Comparison of ENCODE assay signal across 31 cellular contexts in the genomic region with DNA sequence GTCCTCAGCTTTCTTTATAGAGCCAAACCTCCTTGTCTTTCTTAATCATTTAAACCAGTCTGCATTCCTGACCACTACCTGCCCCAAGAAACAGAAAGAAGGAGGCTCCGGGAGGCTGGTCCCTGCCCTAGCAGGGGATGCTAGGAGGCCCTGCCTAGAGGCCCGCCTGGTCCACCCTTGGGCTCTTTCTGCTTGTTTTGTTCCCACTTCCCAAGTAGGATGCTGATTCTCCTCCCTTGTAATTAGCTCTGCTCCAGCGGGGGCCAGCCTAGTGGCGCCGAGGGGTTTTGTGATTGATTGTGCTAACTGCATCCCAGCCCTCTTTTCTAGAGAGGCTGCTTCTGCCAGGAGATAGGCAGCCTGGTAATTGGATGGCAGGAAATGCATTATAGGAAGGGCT.
"Had no signal": no experiment of that assay in that cellular context is flagged by ENCODE, and none has a peak within 500 bp of the region (broad histone marks: within the 10 kb centered on the region; RNA-seq: fewer than 3 reads in every experiment).

No MANE protein-coding gene starts in this region.

- H3K9me3 ChIP-seq: ascending aorta, breast epithelium had no signal

- H3K27ac ChIP-seq: ascending aorta, breast epithelium, PC-9, RWPE1 had no signal

- H3K4me2 ChIP-seq: PC-9 had no signal

- H3K4me3 ChIP-seq: ascending aorta, breast epithelium, PC-9 had no signal

- ATAC-seq: activated CD4-positive, alpha-beta T cell treated with anti-CD3 and anti-CD28 coated beads for 36 hours; activated CD4-positive, CD25-positive, alpha-beta regulatory T cell treated with anti-CD3 and anti-CD28 coated beads, Interleukin-2, amount 50 U/mL, for 24 hours; activated CD8-positive, alpha-beta T cell treated with anti-CD3 and anti-CD28 coated beads, Interleukin-2, amount 10 ng/mL, durations not matched to agents 7 days and 5 days; Right ventricle myocardium inferior; WTC11 had no signal

- H3K4me1 Mint-ChIP-seq: activated CD4-positive, alpha-beta T cell treated with anti-CD3 and anti-CD28 coated beads for 36 hours; activated CD4-positive, alpha-beta T cell treated with anti-CD3 and anti-CD28 coated beads, Interleukin-2, amount 10 ng/mL, durations not matched to agents 7 days and 5 days; activated naive CD4-positive, alpha-beta T cell treated with anti-CD3 and anti-CD28 coated beads, Interleukin-2, amount 50 U/mL, for 24 hours; activated naive CD8-positive, alpha-beta T cell treated with anti-CD3 and anti-CD28 coated beads, Interleukin-2, amount 10 ng/mL, durations not matched to agents 7 days and 5 days; IgD-negative memory B cell had no signal

- DNase-seq: activated CD4-positive, alpha-beta T cell treated with anti-CD3 and anti-CD28 coated beads for 36 hours; activated CD4-positive, alpha-beta T cell treated with anti-CD3 and anti-CD28 coated beads, Interleukin-2, amount 10 ng/mL, durations not matched to agents 7 days and 5 days; activated CD4-positive, alpha-beta T cell treated with anti-CD3 and anti-CD28 coated beads, Interleukin-2, amount 50 U/mL, for 48 hours; activated CD8-positive, alpha-beta T cell treated with anti-CD3 and anti-CD28 coated beads, Interleukin-2, amount 10 ng/mL, durations not matched to agents 7 days and 5 days; activated gamma-delta T cell; activated naive CD4-positive, alpha-beta T cell treated with Interleukin-2 at 50 U/mL for 16 hours; activated naive CD8-positive, alpha-beta T cell treated with anti-CD3 and anti-CD28 coated beads, Interleukin-2, amount 10 ng/mL, durations not matched to agents 7 days and 5 days; activated T-cell treated with anti-CD3 and anti-CD28 coated beads, Interleukin-2, amount 50 U/mL, for 24 hours; amygdala; Karpas-422; KBM-7; NCI-H1105; NCI-H1417 treated with DMSO at 0.1 percent for 48 hours; NCI-H187 treated with DMSO at 0.1 percent for 48 hours; NCI-H2081 treated with DMSO at 0.1 percent for 48 hours; NCI-H2171; NCI-H226; NCI-H524 treated with DMSO at 0.1 percent for 48 hours; NCI-H748 treated with DMSO at 0.1 percent for 48 hours; NK-92 treated with Interleukin-12 subunit alpha and Interleukin-12 subunit beta, amount 100 ng/mL, for 24 hours; PC-9; SIG-M5 had no signal

- H2AFZ ChIP-seq: PC-9 had no signal

- H3K9me3 Mint-ChIP-seq: activated CD4-positive, alpha-beta T cell treated with anti-CD3 and anti-CD28 coated beads, Interleukin-2, amount 10 ng/mL, durations not matched to agents 7 days and 5 days; activated naive CD4-positive, alpha-beta T cell treated with anti-CD3 and anti-CD28 coated beads, Interleukin-2, amount 50 U/mL, for 24 hours; activated naive CD8-positive, alpha-beta T cell treated with anti-CD3 and anti-CD28 coated beads, Interleukin-2, amount 10 ng/mL, durations not matched to agents 7 days and 5 days; activated T-cell treated with anti-CD3 and anti-CD28 coated beads, Interleukin-2, amount 50 U/mL, for 24 hours; activated T-helper 2 cell treated with anti-CD3 and anti-CD28 coated beads, Interferon-gamma antibody, Interleukin-2, Interleukin-4, amounts not matched to agents 10 μg/mL and 5 μg/mL and 100 μg/mL, durations not matched to agents 14 hours and 24 hours and 36 hours; WTC11 had no signal

- H3K4me1 ChIP-seq: ascending aorta, breast epithelium had no signal

- H3K36me3 ChIP-seq: ascending aorta, breast epithelium had no signal

- H3K27me3 ChIP-seq: ascending aorta, breast epithelium had no signal

- H3K27me3 Mint-ChIP-seq: activated CD4-positive, alpha-beta T cell treated with anti-CD3 and anti-CD28 coated beads, Interleukin-2, amount 10 ng/mL, durations not matched to agents 7 days and 5 days had no signal

- H3K36me3 Mint-ChIP-seq: activated naive CD4-positive, alpha-beta T cell treated with anti-CD3 and anti-CD28 coated beads, Interleukin-2, amount 50 U/mL, for 24 hours; activated naive CD8-positive, alpha-beta T cell treated with anti-CD3 and anti-CD28 coated beads, Interleukin-2, amount 10 ng/mL, durations not matched to agents 7 days and 5 days; IgD-negative memory B cell; WTC11 had no signal

- H3K4me3 Mint-ChIP-seq: activated CD4-positive, alpha-beta T cell treated with anti-CD3 and anti-CD28 coated beads for 36 hours; activated CD4-positive, alpha-beta T cell treated with anti-CD3 and anti-CD28 coated beads, Interleukin-2, amount 10 ng/mL, durations not matched to agents 7 days and 5 days; activated CD8-positive, alpha-beta T cell treated with anti-CD3 and anti-CD28 coated beads, Interleukin-2, amount 10 ng/mL, durations not matched to agents 7 days and 5 days; activated naive CD4-positive, alpha-beta T cell treated with anti-CD3 and anti-CD28 coated beads, Interleukin-2, amount 50 U/mL, for 24 hours; activated naive CD8-positive, alpha-beta T cell treated with anti-CD3 and anti-CD28 coated beads, Interleukin-2, amount 10 ng/mL, durations not matched to agents 7 days and 5 days; activated T-cell treated with anti-CD3 and anti-CD28 coated beads, Interleukin-2, amount 50 U/mL, for 24 hours; IgD-negative memory B cell; WTC11 had no signal

- H3K27ac Mint-ChIP-seq: activated CD4-positive, alpha-beta T cell treated with anti-CD3 and anti-CD28 coated beads for 36 hours; activated CD4-positive, alpha-beta T cell treated with anti-CD3 and anti-CD28 coated beads, Interleukin-2, amount 10 ng/mL, durations not matched to agents 7 days and 5 days; activated CD8-positive, alpha-beta T cell treated with anti-CD3 and anti-CD28 coated beads, Interleukin-2, amount 10 ng/mL, durations not matched to agents 7 days and 5 days; activated naive CD4-positive, alpha-beta T cell treated with anti-CD3 and anti-CD28 coated beads, Interleukin-2, amount 50 U/mL, for 24 hours; activated naive CD8-positive, alpha-beta T cell treated with anti-CD3 and anti-CD28 coated beads, Interleukin-2, amount 10 ng/mL, durations not matched to agents 7 days and 5 days; activated T-cell treated with anti-CD3 and anti-CD28 coated beads, Interleukin-2, amount 50 U/mL, for 24 hours; activated T-helper 2 cell treated with anti-CD3 and anti-CD28 coated beads, Interferon-gamma antibody, Interleukin-2, Interleukin-4, amounts not matched to agents 10 μg/mL and 5 μg/mL and 100 μg/mL, durations not matched to agents 14 hours and 24 hours and 36 hours; IgD-negative memory B cell; WTC11 had no signal
